19 cellular contexts compared by ENCODE assay signal in genomic region chr17:40562841-40563370, GRCh38. TPM values are rescaled to one million over a fixed set of nuclear protein-coding genes. Genes with fewer than 3 reads are reported as not detected.
A peak's percentile ranks its signal among the peaks of the same experiment; 100 is the strongest.
DNase-seq lines count a peak whose midpoint lies in the region; ATAC-seq, FAIRE-seq and TF ChIP-seq lines count a peak whose summit lies in the region.
"Had no signal": no experiment of that assay in that cellular context is flagged by ENCODE, and none has a peak within 500 bp of the region (broad histone marks: within the 10 kb centered on the region; RNA-seq: fewer than 3 reads in every experiment).

No MANE protein-coding gene starts in this region.

- ATAC-seq in GM12878 (peak; percentile 0), HG02870 (IDR thresholded peaks at IDR 0.05; ENCODE audit: unreplicated experiment) (no peak)
- ATAC-seq in stimulated activated memory B cell treated with anti-CD40 and anti-IgM and Interleukin-4, amounts not matched to agents 10 μg/mL and 1 μg/mL and 100 μg/mL, for 72 hours, result no peak
- ATAC-seq: heart left ventricle, upper lobe of right lung had no signal

- no peak for TF ChIP-seq EP300 in GM12878 (IDR thresholded peaks at IDR 0.05; ENCODE audit: borderline replicate concordance in 1 of 2, control insufficient read depth in 1 of 2, low read depth in 2 of 2, low read length in 2 of 2)

- SMC1A ChIA-PET in GM12878 (lab: Charles Lee; ENCODE audit: uncharacterized antibody, unreplicated experiment), result interaction anchor here (0.9 to 21.2 kb wide), 15 partner anchors 9 to 164 kb away, joined by 3 to 430 read pairs (median 10); no protein-coding TSS in a partner anchor

- in situ Hi-C loops in GM12878 (cut with MboI), result loop anchor here (5.0 kb wide), 1 partner anchor 39 kb away; no protein-coding TSS in a partner anchor

- no peaks in the 10 kb centered on the region for H3K27me3 Mint-ChIP-seq in activated CD4-positive, alpha-beta T cell treated with anti-CD3 and anti-CD28 coated beads, Interleukin-2, amount 10 ng/mL, durations not matched to agents 7 days and 5 days
- no peaks in the 10 kb centered on the region for H3K27me3 Mint-ChIP-seq in stimulated activated memory B cell treated with anti-CD40 and anti-IgM and Interleukin-4, amounts not matched to agents 10 μg/mL and 1 μg/mL and 100 μg/mL, for 72 hours

- 0% methylated on average over 5 of the region's 5 CpGs for WGBS in GM12878 (ENCODE audit: insufficient coverage, insufficient replicate concordance, low lambda C conversion rate, missing lambda C conversion rate)

- peaks cover 10% of the 10 kb centered on the region for H3K27me3 ChIP-seq in OCI-LY1 (ENCODE audit: insufficient read depth, low read length)
- H3K27me3 ChIP-seq in GM12878 (replicated peaks in 1 of 2; ENCODE audit: control insufficient read depth in 2 of 2, insufficient read depth in 2 of 2, low read length in 1 of 2), result no peaks in the 10 kb centered on the region
- H3K27me3 ChIP-seq: upper lobe of right lung had no signal

- H3K9ac ChIP-seq in OCI-LY1 (ENCODE audit: low read length) (no peak overlapping the region), GM12878 (ENCODE audit: control insufficient read depth, insufficient read depth, low read length) (peak overlapping the region; percentile 90)

- peaks cover 8% of the 10 kb centered on the region for H3K9me3 ChIP-seq in OCI-LY1 (ENCODE audit: low read length)
- H3K9me3 ChIP-seq in GM12878 (replicated peaks; ENCODE audit: control insufficient read depth, insufficient read depth, low read length), result peaks cover 2% of the 10 kb centered on the region; the same call in 1 of the 3 replicates
- H3K9me3 ChIP-seq: upper lobe of right lung had no signal

- RAD21 ChIA-PET in GM12878 (lab: Charles Lee; ENCODE audit: unreplicated experiment), result interaction anchor here (1.0 to 21.1 kb wide), 11 partner anchors 8 to 1126 kb away, joined by 3 to 514 read pairs (median 12); partner anchors contain the start of gene EIF1

- peak overlapping the region; percentile 86 for H3K4me3 Mint-ChIP-seq in activated CD4-positive, alpha-beta T cell treated with anti-CD3 and anti-CD28 coated beads, Interleukin-2, amount 10 ng/mL, durations not matched to agents 7 days and 5 days
- peak overlapping the region; percentile 92 for H3K4me3 Mint-ChIP-seq in stimulated activated memory B cell treated with anti-CD40 and anti-IgM and Interleukin-4, amounts not matched to agents 10 μg/mL and 1 μg/mL and 100 μg/mL, for 72 hours
- H3K4me3 Mint-ChIP-seq: neural crest cell had no signal

- H2AFZ ChIP-seq in OCI-LY1 (ENCODE audit: low read length), result no peak overlapping the region
- no peak overlapping the region for H2AFZ ChIP-seq in GM12878 (ENCODE audit: control insufficient read depth, low read depth, low read length)

- H3K36me3 ChIP-seq in OCI-LY1 (ENCODE audit: insufficient read depth, low read length) (no peaks in the 10 kb centered on the region), GM12878 (ENCODE audit: control insufficient read depth in 2 of 2, insufficient read depth in 2 of 2, low read length in 1 of 2) (peaks cover 12 to 20% of the 10 kb centered on the region in 2 experiments; a peak in 3 of 4 replicates)
- H3K36me3 ChIP-seq: heart left ventricle, upper lobe of right lung had no signal

- H3K79me2 ChIP-seq in OCI-LY1 (ENCODE audit: insufficient read depth, low read length) (no peaks in the 10 kb centered on the region), GM12878 (ENCODE audit: control insufficient read depth, insufficient read depth, low read length) (peaks cover 62% of the 10 kb centered on the region)

- DNase-seq in activated CD4-positive, alpha-beta T cell treated with anti-CD3 and anti-CD28 coated beads, Interleukin-2, amount 10 ng/mL, durations not matched to agents 7 days and 5 days, result no peak
- no peak for DNase-seq in activated CD4-positive, alpha-beta T cell treated with anti-CD3 and anti-CD28 coated beads for 1 hour
- no peak for DNase-seq in GM12878 (ENCODE audit: low read depth, low spot score)
- DNase-seq in NCI-H1092 treated with DMSO at 0.1 percent for 48 hours (lab: John Stamatoyannopoulos, UW), result no peak
- DNase-seq in NCI-H1436 (lab: John Stamatoyannopoulos, UW), result no peak
- DNase-seq: DMS153, heart left ventricle, NCI-H1417 treated with DMSO at 0.1 percent for 48 hours, NCI-H69 had no signal

- no peaks in the 10 kb centered on the region for H3K9me2 ChIP-seq in OCI-LY1 (ENCODE audit: low read depth, low read length)

- BruUV-seq in GM12878 (replicated peaks; lab: Mats Ljungman, UMichigan), result no TSS peak

- intact Hi-C loops in GM12878 (cut with micrococcal nuclease; ENCODE audit: unreplicated experiment), result loop anchor here (10.0 kb wide), 1 partner anchor 162 kb away; no protein-coding TSS in a partner anchor

- peaks cover 3% of the 10 kb centered on the region for H3K9me3 Mint-ChIP-seq in activated CD4-positive, alpha-beta T cell treated with anti-CD3 and anti-CD28 coated beads, Interleukin-2, amount 10 ng/mL, durations not matched to agents 7 days and 5 days
- H3K9me3 Mint-ChIP-seq in stimulated activated memory B cell treated with anti-CD40 and anti-IgM and Interleukin-4, amounts not matched to agents 10 μg/mL and 1 μg/mL and 100 μg/mL, for 72 hours, result no peaks in the 10 kb centered on the region
- H3K9me3 Mint-ChIP-seq: neural crest cell had no signal

- TF ChIP-seq RAD21 in GM12878 (IDR thresholded peaks at IDR 0.05; ENCODE audit: insufficient read depth, low read depth, low read length), result no peak

- H4K20me1 ChIP-seq in OCI-LY1 (ENCODE audit: insufficient read depth, low read length) (no peaks in the 10 kb centered on the region), GM12878 (ENCODE audit: control insufficient read depth, insufficient read depth) (peaks cover 5% of the 10 kb centered on the region)

- peaks cover 79% of the 10 kb centered on the region for H3K36me3 Mint-ChIP-seq in activated CD4-positive, alpha-beta T cell treated with anti-CD3 and anti-CD28 coated beads, Interleukin-2, amount 10 ng/mL, durations not matched to agents 7 days and 5 days (ENCODE audit: low read depth)
- H3K36me3 Mint-ChIP-seq in stimulated activated memory B cell treated with anti-CD40 and anti-IgM and Interleukin-4, amounts not matched to agents 10 μg/mL and 1 μg/mL and 100 μg/mL, for 72 hours, result peaks cover 65% of the 10 kb centered on the region

- H3K27ac ChIP-seq in OCI-LY1 (ENCODE audit: low read depth, low read length, poor library complexity, severe bottlenecking) (no peak overlapping the region), GM12878 (ENCODE audit: control insufficient read depth, insufficient read depth) (peak overlapping the region; percentile 98)
- H3K27ac ChIP-seq: upper lobe of right lung had no signal

- POLR2A ChIA-PET in activated CD4-positive, alpha-beta T cell treated with anti-CD3 and anti-CD28 coated beads, Interleukin-2, amount 10 ng/mL, durations not matched to agents 7 days and 5 days (lab: Charles Lee), result interaction anchor here (0.9 to 1.9 kb wide), 3 partner anchors 23 to 50 kb away, joined by 3 to 5 read pairs (median 4); no protein-coding TSS in a partner anchor
- POLR2A ChIA-PET in GM12878 (lab: Charles Lee), result interaction anchor here (1.3 to 9.5 kb wide), 11 partner anchors 8 to 146 kb away, joined by 3 to 97 read pairs (median 43); partner anchors contain the start of gene TOP2A

- no peaks in the 10 kb centered on the region for H3F3A ChIP-seq in OCI-LY1 (ENCODE audit: insufficient read depth, low read length)

- peaks cover 45% of the 10 kb centered on the region for H3K4me1 ChIP-seq in OCI-LY1 (ENCODE audit: insufficient read depth, low read length, severe bottlenecking)
- H3K4me1 ChIP-seq in GM12878 (ENCODE audit: control insufficient read depth, insufficient read depth, low read length), result peaks cover 36% of the 10 kb centered on the region

- peak; percentile 34; the same call in 1 of the 2 replicates for TF ChIP-seq POLR2A in GM12878 (IDR thresholded peaks at IDR 0.05; ENCODE audit: low read depth, low read length)

- H3K27ac Mint-ChIP-seq in activated CD4-positive, alpha-beta T cell treated with anti-CD3 and anti-CD28 coated beads, Interleukin-2, amount 10 ng/mL, durations not matched to agents 7 days and 5 days, result peak overlapping the region; percentile 89
- peak overlapping the region; percentile 89 for H3K27ac Mint-ChIP-seq in stimulated activated memory B cell treated with anti-CD40 and anti-IgM and Interleukin-4, amounts not matched to agents 10 μg/mL and 1 μg/mL and 100 μg/mL, for 72 hours

- H3K4me2 ChIP-seq in OCI-LY1 (ENCODE audit: low read length), result no peak overlapping the region
- peak overlapping the region; percentile 83 for H3K4me2 ChIP-seq in GM12878 (ENCODE audit: control insufficient read depth, insufficient read depth)
- H3K4me2 ChIP-seq: smooth muscle cell had no signal

- H3K4me3 ChIP-seq in OCI-LY1 (ENCODE audit: low read depth, low read length, poor library complexity, severe bottlenecking), result no peak overlapping the region
- H3K4me3 ChIP-seq in GM12878, result peak overlapping the region; percentile 93
- H3K4me3 ChIP-seq: smooth muscle cell, upper lobe of right lung had no signal

- TF ChIP-seq CTCF in OCI-LY1 (IDR thresholded peaks at IDR 0.05; ENCODE audit: low read length), result peak; percentile 14; the same call in 1 of the 2 replicates
- peak; percentile 20 to 36 (median 21); a peak in 4 of 6 replicates for TF ChIP-seq CTCF in GM12878 (IDR thresholded peaks at IDR 0.05 in 2 of 3, conservative IDR thresholded peaks at IDR 0.05 in 1 of 3; ENCODE audit: control insufficient read depth in 2 of 3, extremely low read depth in 1 of 3, insufficient read depth in 1 of 3, low read depth in 3 of 3, low read length in 3 of 3)

- CTCF ChIA-PET in activated CD4-positive, alpha-beta T cell treated with anti-CD3 and anti-CD28 coated beads, Interleukin-2, amount 10 ng/mL, durations not matched to agents 7 days and 5 days (lab: Charles Lee), result interaction anchor here (0.6 to 14.8 kb wide), 19 partner anchors 9 to 986 kb away, joined by 3 to 317 read pairs (median 4); partner anchors contain the start of gene IGFBP4
- CTCF ChIA-PET in GM12878 (lab: Yijun Ruan, JAX), result interaction anchor here (0.6 to 12.8 kb wide), 17 partner anchors 9 to 1105 kb away, joined by 3 to 318 read pairs (median 5); no protein-coding TSS in a partner anchor

- peaks cover 62% of the 10 kb centered on the region for H3K4me1 Mint-ChIP-seq in activated CD4-positive, alpha-beta T cell treated with anti-CD3 and anti-CD28 coated beads, Interleukin-2, amount 10 ng/mL, durations not matched to agents 7 days and 5 days
- H3K4me1 Mint-ChIP-seq in stimulated activated memory B cell treated with anti-CD40 and anti-IgM and Interleukin-4, amounts not matched to agents 10 μg/mL and 1 μg/mL and 100 μg/mL, for 72 hours, result peaks cover 55% of the 10 kb centered on the region

- FAIRE-seq in GM12878 (lab: Jason Lieb, UNC), result no peak
- FAIRE-seq: bronchial epithelial cell, endothelial cell of umbilical vein, H54, HTR-8/SVneo had no signal

RNA-seq across cellular contexts. Expression of gene CCR7, which starts 2.4 kb away (rescaled TPM):
- total RNA-seq in activated CD4-positive, alpha-beta T cell treated with anti-CD3 and anti-CD28 coated beads, Interleukin-2, amount 10 ng/mL, durations not matched to agents 7 days and 5 days, result 100 to 1,000 TPM; 281 to 323 TPM
- total RNA-seq in GM12878 (2013; cell fraction: nucleolus; rRNA removed), result 1,072 and 1,160 TPM in 2 replicates
- total RNA-seq in GM12878 (2014; rRNA removed) (235 and 242 TPM in 2 replicates), GM12878 (2014; rRNA removed; fragmentation: Illumina TruSeq; extraction: Trizol) (131 and 136 TPM in 2 replicates), GM12878 (2021) (192 and 209 TPM in 2 replicates)
- 96.4 TPM for polyA plus RNA-seq in GM12878 (2011; ENCODE audit: low read depth)
- polyA plus RNA-seq in GM12878 (2011; rRNA removed) (696 and 1,171 TPM in 2 replicates), GM12878 (2014; fragmentation: Illumina TruSeq; extraction: Trizol) (171 and 245 TPM in 2 replicates), GM12878 (2014; fragmentation: Nextera tagmentation; extraction: Ambion mirVana) (100 to 1,000 TPM; 235 to 294 TPM), GM12878 (2014; rRNA removed) (258 and 274 TPM in 2 replicates), GM12878 (2016; fragmentation: Nextera tagmentation; extraction: Ambion mirVana) (100 to 1,000 TPM; 571 to 606 TPM)
- polyA plus RNA-seq in GM12878 (2011; cell fraction: cytosol; rRNA removed), result 1,486 and 1,699 TPM in 2 replicates
- polyA plus RNA-seq in GM12878 (2011; cell fraction: nucleus; rRNA removed), result 1,140 and 1,750 TPM in 2 replicates
- polyA plus RNA-seq in GM12878 (2012), result 149 and 215 TPM in 2 replicates
- polyA minus RNA-seq in GM12878 (2011; rRNA and poly(A)+ RNA removed), result 2,298 and 2,348 TPM in 2 replicates
- polyA minus RNA-seq in GM12878 (2011; cell fraction: cytosol; rRNA and poly(A)+ RNA removed), result 332 and 352 TPM in 2 replicates
- 378 and 542 TPM in 2 replicates for polyA minus RNA-seq in GM12878 (2011; cell fraction: nucleus; rRNA and poly(A)+ RNA removed)
- total RNA-seq: bronchial epithelial cell, endothelial cell of umbilical vein, smooth muscle cell had no signal
- polyA plus RNA-seq: smooth muscle cell had no signal
